8 cellular contexts compared by ENCODE assay signal in genomic region chr12:14960548-14961465, GRCh38. TPM values are rescaled to one million over a fixed set of nuclear protein-coding genes. Genes with fewer than 3 reads are reported as not detected.
DNase-seq lines count a peak whose midpoint lies in the region; ATAC-seq, FAIRE-seq and TF ChIP-seq lines count a peak whose summit lies in the region.

No MANE protein-coding gene starts in this region.

- H3K4me1 ChIP-seq in keratinocyte (ENCODE audit: control insufficient read depth, extremely low read depth, insufficient read depth, low read length), result peaks cover 22% of the 10 kb centered on the region
- peaks cover 17% of the 10 kb centered on the region for H3K4me1 ChIP-seq in thymus (ENCODE audit: control insufficient read depth, insufficient read depth, low read length)

- H3K4me3 ChIP-seq in keratinocyte (ENCODE audit: control insufficient read depth in 2 of 3, extremely low read depth in 1 of 3, insufficient read depth in 2 of 3, low read depth in 1 of 3, low read length in 3 of 3) (peak overlapping the region; percentile 41 to 83 (median 79)), thymus (ENCODE audit: low read length) (peak overlapping the region; percentile 91)

- H3K27ac Mint-ChIP-seq in activated naive CD8-positive, alpha-beta T cell treated with anti-CD3 and anti-CD28 coated beads, Interleukin-2, amount 10 ng/mL, durations not matched to agents 7 days and 5 days, result peak overlapping the region; percentile 99

- H3K36me3 ChIP-seq in keratinocyte (ENCODE audit: control insufficient read depth in 2 of 2, extremely low read depth in 1 of 2, insufficient read depth in 2 of 2, low read length in 2 of 2), result no peaks in the 10 kb centered on the region
- peaks cover 12% of the 10 kb centered on the region for H3K36me3 ChIP-seq in thymus (ENCODE audit: control insufficient read depth, insufficient read depth)

- H3K27me3 Mint-ChIP-seq in activated naive CD8-positive, alpha-beta T cell treated with anti-CD3 and anti-CD28 coated beads, Interleukin-2, amount 10 ng/mL, durations not matched to agents 7 days and 5 days, result no peaks in the 10 kb centered on the region

- H3K27me3 ChIP-seq in keratinocyte (ENCODE audit: control insufficient read depth, extremely low read depth, insufficient read depth, low read length) (no peaks in the 10 kb centered on the region), thymus (ENCODE audit: control insufficient read depth, insufficient read depth) (no peaks in the 10 kb centered on the region)

- H3K79me2 ChIP-seq in keratinocyte (ENCODE audit: control insufficient read depth, insufficient read depth, low read length), result peaks cover 19% of the 10 kb centered on the region

- POLR2A ChIA-PET in activated naive CD8-positive, alpha-beta T cell treated with anti-CD3 and anti-CD28 coated beads, Interleukin-2, amount 10 ng/mL, durations not matched to agents 7 days and 5 days (lab: Charles Lee), result interaction anchor here (0.7 to 8.2 kb wide), 13 partner anchors 8 to 260 kb away, joined by 3 to 186 read pairs (median 8); partner anchors contain the start of gene RERG

- peaks cover 35% of the 10 kb centered on the region for H3K36me3 Mint-ChIP-seq in activated naive CD8-positive, alpha-beta T cell treated with anti-CD3 and anti-CD28 coated beads, Interleukin-2, amount 10 ng/mL, durations not matched to agents 7 days and 5 days

- ATAC-seq in GM18858 (IDR thresholded peaks at IDR 0.05; ENCODE audit: unreplicated experiment), result peak; percentile 32
- peak; percentile 47 for ATAC-seq in HG02759 (IDR thresholded peaks at IDR 0.05; ENCODE audit: unreplicated experiment)
- ATAC-seq in activated naive CD8-positive, alpha-beta T cell treated with anti-CD3 and anti-CD28 coated beads, Interleukin-2, amount 10 ng/mL, durations not matched to agents 7 days and 5 days (ENCODE audit: low read depth), result peak; percentile 37

- DNase-seq in NCI-H226 (peak; percentile 93), keratinocyte (ENCODE audit: low read depth, low spot score) (peak; percentile 57), T1000 (lab: John Stamatoyannopoulos, UW) (no peak), GM19240 (ENCODE audit: insufficient read length, low spot score) (no peak)
- DNase-seq in activated naive CD8-positive, alpha-beta T cell treated with anti-CD3 and anti-CD28 coated beads, Interleukin-2, amount 10 ng/mL, durations not matched to agents 7 days and 5 days, result peak; percentile 63

- H4K20me1 ChIP-seq in keratinocyte (ENCODE audit: control insufficient read depth, extremely low read depth, insufficient read depth, low read length), result no peaks in the 10 kb centered on the region

- peak overlapping the region; percentile 89 for H3K4me2 ChIP-seq in keratinocyte (ENCODE audit: control insufficient read depth, extremely low read depth, insufficient read depth, low read depth, low read length)

- peak; percentile 83 for FAIRE-seq in keratinocyte (lab: Jason Lieb, UNC)

- peak overlapping the region; percentile 98 for H3K4me3 Mint-ChIP-seq in activated naive CD8-positive, alpha-beta T cell treated with anti-CD3 and anti-CD28 coated beads, Interleukin-2, amount 10 ng/mL, durations not matched to agents 7 days and 5 days

- H3K9me1 ChIP-seq in keratinocyte (ENCODE audit: control insufficient read depth, extremely low read depth, insufficient read depth, low read length), result no peaks in the 10 kb centered on the region

- dilution Hi-C loops in keratinocyte (cut with MboI; ENCODE audit: extremely low pct_ligation_motif_present, low sequenced_read_pairs), result no loop called here

- H3K9ac ChIP-seq in keratinocyte (ENCODE audit: control insufficient read depth, extremely low read depth, insufficient read depth, low read length), result peak overlapping the region; percentile 80

- peaks cover 46% of the 10 kb centered on the region for H3K4me1 Mint-ChIP-seq in activated naive CD8-positive, alpha-beta T cell treated with anti-CD3 and anti-CD28 coated beads, Interleukin-2, amount 10 ng/mL, durations not matched to agents 7 days and 5 days

- H3K9me3 Mint-ChIP-seq in activated naive CD8-positive, alpha-beta T cell treated with anti-CD3 and anti-CD28 coated beads, Interleukin-2, amount 10 ng/mL, durations not matched to agents 7 days and 5 days, result no peaks in the 10 kb centered on the region

- WGBS in thymus, result 2% methylated on average over 13 of the region's 13 CpGs

- peak in 1 of 3 experiments; percentile 14 for TF ChIP-seq CTCF in keratinocyte (optimal IDR thresholded peaks at IDR 0.05 in 1 of 3, IDR thresholded peaks at IDR 0.05 in 1 of 3, conservative IDR thresholded peaks at IDR 0.05 in 1 of 3; ENCODE audit: extremely low read depth in 1 of 3, insufficient read depth in 2 of 3, low read length in 3 of 3)

- peak overlapping the region; percentile 64 for H2AFZ ChIP-seq in keratinocyte (ENCODE audit: control insufficient read depth, low read length)

- H3K27ac ChIP-seq in keratinocyte (ENCODE audit: control insufficient read depth, insufficient read depth, low read length) (peak overlapping the region; percentile 88), thymus (ENCODE audit: low read depth) (peak overlapping the region; percentile 99)

- H3K9me3 ChIP-seq in keratinocyte (ENCODE audit: control insufficient read depth, low read depth, low read length) (no peaks in the 10 kb centered on the region), thymus (ENCODE audit: control insufficient read depth) (no peaks in the 10 kb centered on the region)

RNA-seq across cellular contexts. Expression of gene ARHGDIB, which starts 0.6 kb away (rescaled TPM):
- 1,000 to 10,000 TPM; 1,212 to 1,244 TPM for total RNA-seq in activated naive CD8-positive, alpha-beta T cell treated with anti-CD3 and anti-CD28 coated beads, Interleukin-2, amount 10 ng/mL, durations not matched to agents 7 days and 5 days
- polyA plus RNA-seq in keratinocyte (78.5 to 190 TPM (median 164 TPM) in 3 replicates), thymus (820 TPM)
- 12.4 TPM for polyA plus RNA-seq in keratinocyte (2011; ENCODE audit: low read depth)
- polyA plus RNA-seq in keratinocyte (2011; cell fraction: cytosol; rRNA removed), result 127 and 160 TPM in 2 replicates
- 67.0 and 69.6 TPM in 2 replicates for polyA plus RNA-seq in keratinocyte (2011; cell fraction: nucleus; rRNA removed)
- 26.7 and 109 TPM in 2 replicates for polyA plus RNA-seq in keratinocyte (2012; ENCODE audit: low replicate concordance)
- polyA minus RNA-seq in keratinocyte, result 113 to 158 TPM (median 147 TPM) in 3 replicates
- 42.0 TPM for polyA minus RNA-seq in keratinocyte (2011; cell fraction: cytosol; rRNA and poly(A)+ RNA removed)
- polyA minus RNA-seq in keratinocyte (2011; cell fraction: nucleus; rRNA and poly(A)+ RNA removed), result 13.4 and 19.9 TPM in 2 replicates

RNA-seq across cellular contexts. Expression of gene PDE6H, which starts 12.0 kb away (rescaled TPM):
- not detected for total RNA-seq in activated naive CD8-positive, alpha-beta T cell treated with anti-CD3 and anti-CD28 coated beads, Interleukin-2, amount 10 ng/mL, durations not matched to agents 7 days and 5 days
- polyA plus RNA-seq in keratinocyte (not detected in 3 replicates), thymus (not detected)
- not detected for polyA plus RNA-seq in keratinocyte (2011; ENCODE audit: low read depth)
- not detected in 2 replicates for polyA plus RNA-seq in keratinocyte (2011; cell fraction: cytosol; rRNA removed)
- not detected in 2 replicates for polyA plus RNA-seq in keratinocyte (2011; cell fraction: nucleus; rRNA removed)
- polyA plus RNA-seq in keratinocyte (2012; ENCODE audit: low replicate concordance), result not detected in 2 replicates
- not detected in 3 replicates for polyA minus RNA-seq in keratinocyte
- polyA minus RNA-seq in keratinocyte (2011; cell fraction: cytosol; rRNA and poly(A)+ RNA removed), result not detected
- not detected in 2 replicates for polyA minus RNA-seq in keratinocyte (2011; cell fraction: nucleus; rRNA and poly(A)+ RNA removed)

RNA-seq across cellular contexts. Expression of gene ERP27, which starts 22.5 kb away (rescaled TPM):
- total RNA-seq in activated naive CD8-positive, alpha-beta T cell treated with anti-CD3 and anti-CD28 coated beads, Interleukin-2, amount 10 ng/mL, durations not matched to agents 7 days and 5 days, result 10 to 100 TPM; 10.1 to 11.8 TPM
- polyA plus RNA-seq in keratinocyte (0.06 to 0.18 TPM (median 0.17 TPM) in 3 replicates), thymus (4.4 TPM)
- 0.60 TPM for polyA plus RNA-seq in keratinocyte (2011; ENCODE audit: low read depth)
- polyA plus RNA-seq in keratinocyte (2011; cell fraction: cytosol; rRNA removed), result 0.10 and 0.19 TPM in 2 replicates
- 0.15 and 0.23 TPM in 2 replicates for polyA plus RNA-seq in keratinocyte (2011; cell fraction: nucleus; rRNA removed)
- 0.05 and 0.93 TPM in 2 replicates for polyA plus RNA-seq in keratinocyte (2012; ENCODE audit: low replicate concordance)
- polyA minus RNA-seq in keratinocyte, result 0.10 to 0.33 TPM in 2 of 3 replicates, not detected in the other
- not detected for polyA minus RNA-seq in keratinocyte (2011; cell fraction: cytosol; rRNA and poly(A)+ RNA removed)
- 0.47 TPM in 1 of 2 replicates, not detected in the other for polyA minus RNA-seq in keratinocyte (2011; cell fraction: nucleus; rRNA and poly(A)+ RNA removed)

Comparison
In these comparisons a context has a peak if more than half of its experiments do, and no peak if none do; other contexts are left out.
1. DNase-seq: peak in NCI-H226 (single experiment), activated naive CD8-positive, alpha-beta T cell treated with anti-CD3 and anti-CD28 coated beads, Interleukin-2, amount 10 ng/mL, durations not matched to agents 7 days and 5 days (single experiment) and keratinocyte (single experiment); none in T1000 (single experiment) and GM19240 (single experiment).
2. Peak in every context shown above with its lines, with median percentiles within 50 percentile points of each other: ATAC-seq.